ENCODE assay signal across 12 cellular contexts in genomic region chr1:172837816-172838680, GRCh38.
DNase-seq lines count a peak whose midpoint lies in the region; ATAC-seq and TF ChIP-seq lines count a peak whose summit lies in the region.
"Had no signal": no experiment of that assay in that cellular context is flagged by ENCODE, and none has a peak within 500 bp of the region (broad histone marks: within the 10 kb centered on the region; RNA-seq: fewer than 3 reads in every experiment).

No MANE protein-coding gene starts in this region.

- peak; percentile 10 to 22 for DNase-seq in activated CD4-positive, alpha-beta T cell treated with anti-CD3 and anti-CD28 coated beads for 4 hours
- DNase-seq in activated CD4-positive, alpha-beta T cell treated with anti-CD3 and anti-CD28 coated beads, Interleukin-2, amount 50 U/mL, for 1 hour = no peak
- DNase-seq in Karpas-422 = peak; percentile 25
- DNase-seq in amniotic epithelial cell (ENCODE audit: low read depth) = peak; percentile 51
- peak; percentile 35 for DNase-seq in non-pigmented ciliary epithelial cell (ENCODE audit: low read depth)
- no peak for DNase-seq in NCI-H510A (lab: John Stamatoyannopoulos, UW)
- DNase-seq in SHP77 (lab: John Stamatoyannopoulos, UW) = no peak
- DNase-seq in psoas muscle = no peak
- DNase-seq: islet precursor cell, MV-4-11, substantia nigra had no signal

- WGBS in psoas muscle, 3 donors = 76 to 87% (median 78%) methylated on average over 6 of the region's 6 CpGs

- no peak overlapping the region for H3K27ac ChIP-seq in Karpas-422 (ENCODE audit: low read length)
- no peak overlapping the region for H3K27ac ChIP-seq in psoas muscle
- H3K27ac ChIP-seq: ascending aorta had no signal

- no peak overlapping the region for H3K4me2 ChIP-seq in Karpas-422 (ENCODE audit: low read depth, low read length, poor library complexity, severe bottlenecking)

- intact Hi-C loops in psoas muscle (cut with DNase I) = no loop called here

- H3K27me3 ChIP-seq in Karpas-422 (ENCODE audit: low read length) (no peaks in the 10 kb centered on the region), psoas muscle (ENCODE audit: insufficient read depth in 3 of 3, low read length in 2 of 3) (no peaks in the 10 kb centered on the region)
- H3K27me3 ChIP-seq: ascending aorta had no signal

- H3K9me2 ChIP-seq in Karpas-422 (replicated peaks; ENCODE audit: insufficient read depth, low read length) = no peaks in the 10 kb centered on the region

- no peak for TF ChIP-seq CTCF in psoas muscle (IDR thresholded peaks at IDR 0.05)

- H3K9ac ChIP-seq in Karpas-422 (ENCODE audit: low read length) = no peak overlapping the region

- no peak for ATAC-seq in psoas muscle

- H3K4me1 ChIP-seq in Karpas-422 (ENCODE audit: low read length) (no peaks in the 10 kb centered on the region), psoas muscle (no peaks in the 10 kb centered on the region)
- H3K4me1 ChIP-seq: ascending aorta had no signal

- H3K79me2 ChIP-seq in Karpas-422 (ENCODE audit: low read length) = no peaks in the 10 kb centered on the region

- no peaks in the 10 kb centered on the region for H4K20me1 ChIP-seq in Karpas-422 (ENCODE audit: insufficient read depth, low read depth, low read length)

- no peaks in the 10 kb centered on the region for H3K9me3 ChIP-seq in Karpas-422 (ENCODE audit: low read length)
- no peaks in the 10 kb centered on the region for H3K9me3 ChIP-seq in psoas muscle
- H3K9me3 ChIP-seq: ascending aorta had no signal

- H3K4me3 ChIP-seq in Karpas-422 (ENCODE audit: low read length) = no peak overlapping the region
- H3K4me3 ChIP-seq in psoas muscle = no peak overlapping the region
- H3K4me3 ChIP-seq: ascending aorta had no signal

- no peak overlapping the region for H2AFZ ChIP-seq in Karpas-422 (ENCODE audit: low read length)

- H3K36me3 ChIP-seq in Karpas-422 (ENCODE audit: insufficient read depth, low read length) = no peaks in the 10 kb centered on the region
- no peaks in the 10 kb centered on the region for H3K36me3 ChIP-seq in psoas muscle (ENCODE audit: insufficient read depth in 1 of 2, low read depth in 1 of 2)
- H3K36me3 ChIP-seq: ascending aorta had no signal

Comparison
In these comparisons a context has a peak if more than half of its experiments do, and no peak if none do; other contexts are left out.
1. DNase-seq: peak in activated CD4-positive, alpha-beta T cell treated with anti-CD3 and anti-CD28 coated beads for 4 hours (2 of 2), Karpas-422 (single experiment), amniotic epithelial cell (single experiment) and non-pigmented ciliary epithelial cell (single experiment); none in activated CD4-positive, alpha-beta T cell treated with anti-CD3 and anti-CD28 coated beads, Interleukin-2, amount 50 U/mL, for 1 hour (single experiment), NCI-H510A (single experiment), SHP77 (0 of 2) and psoas muscle (0 of 2).